17 cellular contexts compared by ENCODE assay signal in the genomic region with DNA sequence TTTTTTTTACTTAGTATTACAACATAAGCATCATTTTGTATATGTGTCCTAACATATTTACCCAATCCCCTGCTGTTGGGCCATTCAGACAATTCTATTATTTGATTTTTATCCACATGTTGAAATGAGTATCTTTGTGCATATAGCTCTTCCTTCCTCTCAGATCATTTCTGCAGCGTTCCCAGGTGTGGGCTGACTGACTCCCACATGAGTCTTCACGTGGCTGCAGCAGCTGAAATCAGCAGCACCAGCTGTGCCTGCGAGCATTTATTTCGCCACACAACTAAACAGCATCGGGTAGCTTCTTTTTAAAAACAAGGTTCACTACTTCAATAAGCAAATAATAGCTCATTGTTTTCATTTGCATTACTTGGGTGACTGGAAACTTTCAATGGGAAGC. TPM values are rescaled to one million over a fixed set of nuclear protein-coding genes. Genes with fewer than 3 reads are reported as not detected.
DNase-seq lines count a peak whose midpoint lies in the region; ATAC-seq, FAIRE-seq and TF ChIP-seq lines count a peak whose summit lies in the region.
"Had no signal": no experiment of that assay in that cellular context is flagged by ENCODE, and none has a peak within 500 bp of the region (broad histone marks: within the 10 kb centered on the region; RNA-seq: fewer than 3 reads in every experiment).

No MANE protein-coding gene starts in this region.

- WGBS in A549 (ENCODE audit: missing lambda C conversion rate), result 39% methylated on average over 5 of the region's 5 CpGs
- 44 to 48% (median 44%) methylated on average over 5 of the region's 5 CpGs for whole genome bisulfite sequencing in psoas muscle, 3 donors

- TF ChIP-seq EP300 in A549 (IDR thresholded peaks at IDR 0.05), result no peak

- H3K4me2 ChIP-seq in A549, result 0 out of 3 replicates have a peak overlapping the region, but pooled peaks have one; percentile 13

- H3K4me1 ChIP-seq in A549 (peaks cover 4% of the 10 kb centered on the region; the same call in 2 of the 3 replicates), psoas muscle (no peaks in the 10 kb centered on the region)
- H3K4me1 ChIP-seq: right atrium auricular region had no signal

- intact Hi-C loops in psoas muscle (cut with DNase I), result no loop called here

- TF ChIP-seq POLR2A in A549 (IDR thresholded peaks at IDR 0.05; ENCODE audit: low read length) (no peak), GM12891 (IDR thresholded peaks at IDR 0.05; ENCODE audit: low read depth, low read length) (no peak)

- TF ChIP-seq RAD21 in A549 (conservative IDR thresholded peaks at IDR 0.05 in 1 of 2, IDR thresholded peaks at IDR 0.05 in 1 of 2), result no peak

- H3K36me3 ChIP-seq in psoas muscle (ENCODE audit: insufficient read depth in 1 of 2, low read depth in 1 of 2), result no peaks in the 10 kb centered on the region
- H3K36me3 ChIP-seq: right atrium auricular region had no signal

- POLR2A ChIA-PET in A549 (lab: Yijun Ruan, JAX), result no interaction called here

- no peak for FAIRE-seq in A549 (lab: Jason Lieb, UNC)
- no peak for FAIRE-seq in GM12891 (lab: Jason Lieb, UNC)

- DNase-seq in A549 (ENCODE audit: low read depth in 1 of 2, low spot score in 1 of 2) (no peak), GF-D8 (lab: John Stamatoyannopoulos, UW) (peak; percentile 16), NCI-H774 (lab: John Stamatoyannopoulos, UW) (peak; percentile 26), fibroblast of pulmonary artery (ENCODE audit: low read depth) (peak; percentile 31), psoas muscle (no peak), inferior parietal cortex (ENCODE audit: extremely low spot score) (no peak), GM12891 (ENCODE audit: insufficient read length, low spot score) (no peak)
- DNase-seq: activated CD8-positive, alpha-beta T cell treated with anti-CD3 and anti-CD28 coated beads, Interleukin-2, amount 10 ng/mL, durations not matched to agents 7 days and 5 days; activated naive CD4-positive, alpha-beta T cell treated with anti-CD3 and anti-CD28 coated beads, Interleukin-2, amount 10 ng/mL, durations not matched to agents 7 days and 5 days; activated T-cell treated with anti-CD3 and anti-CD28 coated beads, Interleukin-2, amount 50 U/mL, for 48 hours; effector CD4-positive, alpha-beta T cell; left ventricle myocardium superior; NCI-H1436 treated with DMSO at 0.1 percent for 48 hours; NCI-H524 treated with DMSO at 0.1 percent for 48 hours had no signal

- H3K9me3 ChIP-seq in A549 (peaks cover 8% of the 10 kb centered on the region; the same call in 1 of the 3 replicates), psoas muscle (no peaks in the 10 kb centered on the region)
- H3K9me3 ChIP-seq: right atrium auricular region had no signal

- H3K4me3 ChIP-seq in A549, result no peak overlapping the region
- H3K4me3 ChIP-seq in fibroblast of pulmonary artery (replicated peaks; ENCODE audit: low read depth, low read length), result no peak overlapping the region
- no peak overlapping the region for H3K4me3 ChIP-seq in psoas muscle
- H3K4me3 ChIP-seq: right atrium auricular region had no signal

- TF ChIP-seq CTCF in A549 (IDR thresholded peaks at IDR 0.05) (no peak), fibroblast of pulmonary artery (IDR thresholded peaks at IDR 0.05; ENCODE audit: low read length, missing control alignments) (no peak), psoas muscle (IDR thresholded peaks at IDR 0.05) (no peak)

- no peak for ATAC-seq in A549
- ATAC-seq in psoas muscle, result no peak
- ATAC-seq: activated CD8-positive, alpha-beta T cell treated with anti-CD3 and anti-CD28 coated beads, Interleukin-2, amount 10 ng/mL, durations not matched to agents 7 days and 5 days; esophagus mucosa; left ventricle myocardium superior; Panc1 had no signal

- no peaks in the 10 kb centered on the region for H3K27me3 ChIP-seq in psoas muscle (ENCODE audit: insufficient read depth in 3 of 3, low read length in 2 of 3)
- H3K27me3 ChIP-seq: right atrium auricular region had no signal

- H3K27ac ChIP-seq in A549 (no peak overlapping the region), psoas muscle (no peak overlapping the region)
- H3K27ac ChIP-seq: right atrium auricular region had no signal

- CTCF ChIA-PET in A549 (lab: Yijun Ruan, JAX), result interaction anchor here (0.6 to 12.5 kb wide), 6 partner anchors 9 to 59 kb away, joined by 3 to 78 read pairs (median 3); no protein-coding TSS in a partner anchor

TF ChIP-seq in A549, 52 proteins besides CTCF, POLR2A, EP300 and RAD21:
- peak; percentile 3 to 22; a peak in 1 of 4 replicates for TF ChIP-seq CEBPB (IDR thresholded peaks at IDR 0.05)
- TF ChIP-seq, protein P1, sequence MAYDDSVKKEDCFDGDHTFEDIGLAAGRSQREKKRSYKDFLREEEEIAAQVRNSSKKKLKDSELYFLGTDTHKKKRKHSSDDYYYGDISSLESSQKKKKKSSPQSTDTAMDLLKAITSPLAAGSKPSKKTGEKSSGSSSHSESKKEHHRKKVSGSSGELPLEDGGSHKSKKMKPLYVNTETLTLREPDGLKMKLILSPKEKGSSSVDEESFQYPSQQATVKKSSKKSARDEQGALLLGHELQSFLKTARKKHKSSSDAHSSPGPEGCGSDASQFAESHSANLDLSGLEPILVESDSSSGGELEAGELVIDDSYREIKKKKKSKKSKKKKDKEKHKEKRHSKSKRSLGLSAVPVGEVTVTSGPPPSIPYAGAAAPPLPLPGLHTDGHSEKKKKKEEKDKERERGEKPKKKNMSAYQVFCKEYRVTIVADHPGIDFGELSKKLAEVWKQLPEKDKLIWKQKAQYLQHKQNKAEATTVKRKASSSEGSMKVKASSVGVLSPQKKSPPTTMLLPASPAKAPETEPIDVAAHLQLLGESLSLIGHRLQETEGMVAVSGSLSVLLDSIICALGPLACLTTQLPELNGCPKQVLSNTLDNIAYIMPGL (CRISPR knock-in tag; IDR thresholded peaks at IDR 0.05; ENCODE audit: borderline replicate concordance), result no peak

TF ChIP-seq in GM12891, 5 proteins besides CTCF, POLR2A, EP300 and RAD21:
- TF ChIP-seq PAX5 (IDR thresholded peaks at IDR 0.05; ENCODE audit: insufficient read depth, low read length, severe bottlenecking), result no peak
- no peak for TF ChIP-seq SPI1 (IDR thresholded peaks at IDR 0.05; ENCODE audit: low read depth, low read length)
- TF ChIP-seq POLR2AphosphoS5 (IDR thresholded peaks at IDR 0.05; ENCODE audit: low read depth, low read length), result no peak
- no peak for TF ChIP-seq TAF1 (IDR thresholded peaks at IDR 0.05; ENCODE audit: low read depth, low read length)
- TF ChIP-seq POU2F2 (IDR thresholded peaks at IDR 0.05; ENCODE audit: low read depth, low read length), result no peak

RNA-seq across cellular contexts. Expression of a gene that starts 44.5 kb away (rescaled TPM):
- polyA plus RNA-seq in A549 (2011; rRNA removed) (171 and 204 TPM in 2 replicates), A549 (2017; fragmentation: RNase III; extraction: RNeasy Plus Mini Kit Qiagen cat#74134 plus additional on column Dnase treatment) (44.4 to 45.3 TPM (median 45.0 TPM) in 3 replicates), psoas muscle (10 to 100 TPM in 2 of 3 donors, 1 to 10 TPM in 1; 6.5 to 10.5 (median 10.1) TPM)
- 43.7 and 46.8 TPM in 2 replicates for polyA plus RNA-seq in A549 (2012; cell fraction: cytosol; rRNA removed)
- polyA plus RNA-seq in A549 (2012; cell fraction: nucleus; rRNA removed), result 57.8 and 99.2 TPM in 2 replicates
- polyA minus RNA-seq in A549 (2011; rRNA and poly(A)+ RNA removed), result 104 and 125 TPM in 2 replicates
- total RNA-seq in psoas muscle, result 10 to 100 TPM in 3 of 4 donors, 1 to 10 TPM in 1; 8.5 to 12.1 (median 11.2) TPM
- polyA plus RNA-seq in GM12891 (2012; ENCODE audit: low read depth, missing spikeins), result 14.2 TPM

RNA-seq across cellular contexts. Expression of a gene that starts 52.7 kb away (rescaled TPM):
- polyA plus RNA-seq in A549 (2011; rRNA removed) (0.13 TPM in 2 replicates), A549 (2017; fragmentation: RNase III; extraction: RNeasy Plus Mini Kit Qiagen cat#74134 plus additional on column Dnase treatment) (0.04 to 0.06 TPM in 2 of 3 replicates, not detected in the other), psoas muscle (under 1 TPM; 0.13 to 0.34 (median 0.21) TPM)
- polyA plus RNA-seq in A549 (2012; cell fraction: cytosol; rRNA removed), result 0.03 and 0.05 TPM in 2 replicates
- 0.06 and 0.18 TPM in 2 replicates for polyA plus RNA-seq in A549 (2012; cell fraction: nucleus; rRNA removed)
- 0.49 and 0.62 TPM in 2 replicates for polyA minus RNA-seq in A549 (2011; rRNA and poly(A)+ RNA removed)
- 1 to 10 TPM in 1 of 4 donors, under 1 TPM in 3; 0.23 to 1.9 (median 0.44) TPM for total RNA-seq in psoas muscle
- 0.05 TPM for polyA plus RNA-seq in GM12891 (2012; ENCODE audit: low read depth, missing spikeins)
- total RNA-seq: activated CD8-positive, alpha-beta T cell treated with anti-CD3 and anti-CD28 coated beads, Interleukin-2, amount 10 ng/mL, durations not matched to agents 7 days and 5 days; esophagus mucosa had no signal

Comparison
In these comparisons a context has a peak if more than half of its experiments do, and no peak if none do; other contexts are left out.
1. DNase-seq: peak in GF-D8 (single experiment), NCI-H774 (single experiment) and fibroblast of pulmonary artery (single experiment); none in A549 (0 of 2), psoas muscle (0 of 2), inferior parietal cortex (single experiment) and GM12891 (single experiment).